8 cellular contexts compared by ENCODE assay signal in the genomic region with DNA sequence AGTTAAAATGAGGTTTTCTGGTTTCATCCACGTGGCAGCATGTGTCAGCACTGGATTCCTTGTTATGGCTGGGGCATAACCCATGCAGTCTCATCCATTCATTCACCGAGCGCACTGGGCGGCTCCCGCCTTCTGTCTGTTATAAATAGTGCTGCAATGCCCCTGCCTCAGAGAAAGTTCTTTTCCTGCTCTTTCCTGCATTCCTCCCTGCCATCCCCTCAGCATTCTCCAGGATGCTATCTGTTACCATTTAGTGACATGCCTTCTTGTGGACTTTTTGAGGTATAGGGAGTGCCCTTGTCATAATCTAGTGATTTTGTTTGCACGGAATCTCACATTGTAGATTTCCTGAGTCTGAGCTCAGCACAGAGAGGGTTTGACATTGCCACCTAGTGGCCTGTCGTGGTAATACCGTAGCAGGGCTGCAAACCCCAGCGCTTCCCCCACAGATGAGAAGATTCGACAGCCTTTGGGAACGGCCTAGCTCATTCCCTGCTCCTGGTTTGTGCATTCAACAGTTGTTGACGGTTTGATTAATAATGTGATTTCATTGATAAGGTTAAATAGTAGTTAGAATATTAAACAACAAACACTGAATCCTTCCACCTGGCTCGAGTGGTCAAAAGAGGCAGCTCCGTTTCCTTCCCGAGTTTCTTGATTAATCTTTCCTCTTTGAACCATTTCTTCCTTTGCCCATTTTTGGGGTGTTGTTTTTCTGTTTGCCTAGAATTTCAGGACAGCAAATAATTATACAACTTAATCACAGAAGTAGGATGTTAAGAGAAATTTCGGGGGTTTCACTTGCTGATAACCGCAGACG. TPM values are rescaled to one million over a fixed set of nuclear protein-coding genes. Genes with fewer than 3 reads are reported as not detected.
A peak's percentile ranks its signal among the peaks of the same experiment; 100 is the strongest.
DNase-seq lines count a peak whose midpoint lies in the region; ATAC-seq and TF ChIP-seq lines count a peak whose summit lies in the region.

No MANE protein-coding gene starts in this region.

- H3K27ac Mint-ChIP-seq in activated CD8-positive, alpha-beta T cell treated with anti-CD3 and anti-CD28 coated beads for 36 hours = peak overlapping the region; percentile 30

- peaks cover 53% of the 10 kb centered on the region for H3K27me3 Mint-ChIP-seq in activated CD8-positive, alpha-beta T cell treated with anti-CD3 and anti-CD28 coated beads for 36 hours

- CTCF ChIA-PET in activated CD8-positive, alpha-beta T cell treated with anti-CD3 and anti-CD28 coated beads for 36 hours (lab: Charles Lee) = interaction anchor here (0.7 to 7.6 kb wide), 39 partner anchors 8 to 834 kb away, joined by 3 to 76 read pairs (median 5); partner anchors contain the start of gene PRDM15

- DNase-seq in ELF-1 (ENCODE audit: low read depth, low spot score) = peak; percentile 84
- DNase-seq in NCI-H82 treated with DMSO at 0.1 percent for 48 hours (lab: John Stamatoyannopoulos, UW; ENCODE audit: unreplicated experiment) = peak; percentile 24
- DNase-seq in activated CD8-positive, alpha-beta T cell treated with anti-CD3 and anti-CD28 coated beads for 36 hours = peak; percentile 86
- peak; percentile 48 for DNase-seq in effector CD8-positive, alpha-beta T cell (lab: John Stamatoyannopoulos, UW)
- peak; percentile 82 for DNase-seq in midbrain (lab: John Stamatoyannopoulos, UW)
- DNase-seq in stimulated activated CD8-positive, alpha-beta memory T cell treated with anti-CD3 and anti-CD28 coated beads, Interleukin-4, amount 100 ng/mL, for 24 hours (ENCODE audit: low read depth) = peak; percentile 63

- intact Hi-C loops in activated CD8-positive, alpha-beta T cell treated with anti-CD3 and anti-CD28 coated beads for 36 hours (cut with micrococcal nuclease) = loop anchor here (1.0 kb wide), 1 partner anchor 301 kb away; no protein-coding TSS in a partner anchor

- H3K9me3 Mint-ChIP-seq in activated CD8-positive, alpha-beta T cell treated with anti-CD3 and anti-CD28 coated beads for 36 hours = no peaks in the 10 kb centered on the region

- peak overlapping the region; percentile 40 for H3K4me3 Mint-ChIP-seq in activated CD8-positive, alpha-beta T cell treated with anti-CD3 and anti-CD28 coated beads for 36 hours

- POLR2A ChIA-PET in activated CD8-positive, alpha-beta T cell treated with anti-CD3 and anti-CD28 coated beads for 36 hours (lab: Charles Lee) = interaction anchor here (0.7 to 1.3 kb wide), 3 partner anchors 12 to 54 kb away, joined by 3 to 4 read pairs (median 3); no protein-coding TSS in a partner anchor

- peaks cover 25% of the 10 kb centered on the region for H3K4me1 Mint-ChIP-seq in activated CD8-positive, alpha-beta T cell treated with anti-CD3 and anti-CD28 coated beads for 36 hours (ENCODE audit: low read depth)

- peak; percentile 97 for TF ChIP-seq CTCF in activated CD8-positive, alpha-beta T cell treated with anti-CD3 and anti-CD28 coated beads for 36 hours (IDR thresholded peaks at IDR 0.05)

- ATAC-seq in HG03565 (IDR thresholded peaks at IDR 0.05; ENCODE audit: unreplicated experiment) (peak; percentile 43), GM19397 (IDR thresholded peaks at IDR 0.05; ENCODE audit: unreplicated experiment) (no peak)
- peak; percentile 91 for ATAC-seq in activated CD8-positive, alpha-beta T cell treated with anti-CD3 and anti-CD28 coated beads for 36 hours

- no peaks in the 10 kb centered on the region for H3K36me3 Mint-ChIP-seq in activated CD8-positive, alpha-beta T cell treated with anti-CD3 and anti-CD28 coated beads for 36 hours (ENCODE audit: low read depth)

RNA-seq across cellular contexts. Expression of gene UMODL1, which starts 46.3 kb away (rescaled TPM):
- total RNA-seq in activated CD8-positive, alpha-beta T cell treated with anti-CD3 and anti-CD28 coated beads for 36 hours = not detected

Comparison
In these comparisons a context has a peak if more than half of its experiments do, and no peak if none do; other contexts are left out.
1. DNase-seq: peak in every context shown above with its lines; median percentile 86 in activated CD8-positive, alpha-beta T cell treated with anti-CD3 and anti-CD28 coated beads for 36 hours; 84 in ELF-1; 82 in midbrain; 63 in stimulated activated CD8-positive, alpha-beta memory T cell treated with anti-CD3 and anti-CD28 coated beads, Interleukin-4, amount 100 ng/mL, for 24 hours; 48 in effector CD8-positive, alpha-beta T cell; 24 in NCI-H82 treated with DMSO at 0.1 percent for 48 hours.